1 cellular context compared by ENCODE assay signal in the genomic region with DNA sequence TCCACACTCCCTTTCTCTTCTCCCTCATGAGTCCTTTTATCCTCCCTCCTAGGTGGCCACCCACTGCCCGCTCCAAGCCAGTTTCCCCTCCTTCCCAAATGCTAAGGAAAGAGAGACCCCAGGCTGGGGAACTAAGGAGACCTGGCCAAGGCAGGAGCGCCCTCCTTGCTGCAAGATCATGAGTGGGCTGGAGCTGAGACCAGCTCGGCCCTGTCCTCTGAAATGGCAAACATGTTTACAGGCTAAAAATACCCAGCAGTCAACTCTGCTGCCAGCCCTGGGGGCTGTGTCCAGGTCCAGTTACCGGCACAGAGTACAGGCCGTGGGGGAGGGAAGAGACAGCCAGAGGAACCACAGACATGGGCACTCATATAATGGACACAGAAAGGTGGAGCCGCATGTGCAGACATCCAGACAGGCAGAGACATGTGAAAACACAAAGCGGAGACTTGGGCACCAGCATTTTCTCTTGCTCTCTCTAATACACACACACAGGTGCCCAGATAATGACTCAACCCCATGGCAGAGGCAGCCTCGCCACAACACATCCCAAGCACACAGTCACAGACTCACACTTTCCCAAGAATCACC.
TF ChIP-seq lines count a peak whose summit lies in the region.

No MANE protein-coding gene starts in this region.

TF ChIP-seq in HepG2, 621 proteins besides CTCF, POLR2A, EP300 and RAD21 (continues in another document):
- TF ChIP-seq, protein P1, sequence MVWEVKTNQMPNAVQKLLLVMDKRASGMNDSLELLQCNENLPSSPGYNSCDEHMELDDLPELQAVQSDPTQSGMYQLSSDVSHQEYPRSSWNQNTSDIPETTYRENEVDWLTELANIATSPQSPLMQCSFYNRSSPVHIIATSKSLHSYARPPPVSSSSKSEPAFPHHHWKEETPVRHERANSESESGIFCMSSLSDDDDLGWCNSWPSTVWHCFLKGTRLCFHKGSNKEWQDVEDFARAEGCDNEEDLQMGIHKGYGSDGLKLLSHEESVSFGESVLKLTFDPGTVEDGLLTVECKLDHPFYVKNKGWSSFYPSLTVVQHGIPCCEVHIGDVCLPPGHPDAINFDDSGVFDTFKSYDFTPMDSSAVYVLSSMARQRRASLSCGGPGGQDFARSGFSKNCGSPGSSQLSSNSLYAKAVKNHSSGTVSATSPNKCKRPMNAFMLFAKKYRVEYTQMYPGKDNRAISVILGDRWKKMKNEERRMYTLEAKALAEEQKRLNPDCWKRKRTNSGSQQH (CRISPR knock-in tag; IDR thresholded peaks at IDR 0.05; ENCODE audit: low read depth), result peak; percentile 41; the same call in 1 of the 2 replicates
- TF ChIP-seq, protein P2, sequence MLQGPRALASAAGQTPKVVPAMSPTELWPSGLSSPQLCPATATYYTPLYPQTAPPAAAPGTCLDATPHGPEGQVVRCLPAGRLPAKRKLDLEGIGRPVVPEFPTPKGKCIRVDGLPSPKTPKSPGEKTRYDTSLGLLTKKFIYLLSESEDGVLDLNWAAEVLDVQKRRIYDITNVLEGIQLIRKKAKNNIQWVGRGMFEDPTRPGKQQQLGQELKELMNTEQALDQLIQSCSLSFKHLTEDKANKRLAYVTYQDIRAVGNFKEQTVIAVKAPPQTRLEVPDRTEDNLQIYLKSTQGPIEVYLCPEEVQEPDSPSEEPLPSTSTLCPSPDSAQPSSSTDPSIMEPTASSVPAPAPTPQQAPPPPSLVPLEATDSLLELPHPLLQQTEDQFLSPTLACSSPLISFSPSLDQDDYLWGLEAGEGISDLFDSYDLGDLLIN (CRISPR knock-in tag; IDR thresholded peaks at IDR 0.05; ENCODE audit: borderline replicate concordance), result no peak
- TF ChIP-seq KLF13 (CRISPR knock-in tag; IDR thresholded peaks at IDR 0.05) (no peak), XBP1 (CRISPR knock-in tag; IDR thresholded peaks at IDR 0.05) (no peak), SIX4 (CRISPR knock-in tag; IDR thresholded peaks at IDR 0.05) (peak; percentile 67; the same call in 1 of the 2 replicates), ZNF318 (CRISPR knock-in tag; IDR thresholded peaks at IDR 0.05) (no peak), ZNF792 (CRISPR knock-in tag; IDR thresholded peaks at IDR 0.05) (no peak), ZNF574 (CRISPR knock-in tag; IDR thresholded peaks at IDR 0.05) (no peak), ZNF234 (CRISPR knock-in tag; conservative IDR thresholded peaks at IDR 0.05) (no peak), ZBTB2 (CRISPR knock-in tag; IDR thresholded peaks at IDR 0.05; ENCODE audit: low read depth) (no peak), SALL1 (CRISPR knock-in tag; IDR thresholded peaks at IDR 0.05) (peak; percentile 84), ZEB1 (IDR thresholded peaks at IDR 0.05; ENCODE audit: insufficient replicate concordance, low read depth) (no peak), POLR2G (IDR thresholded peaks at IDR 0.05; ENCODE audit: low read depth, low read length) (peak; percentile 78), TRAFD1 (CRISPR knock-in tag; IDR thresholded peaks at IDR 0.05; ENCODE audit: borderline replicate concordance) (no peak; the same call in 1 of the 2 replicates), FOXC1 (CRISPR knock-in tag; IDR thresholded peaks at IDR 0.05; ENCODE audit: borderline replicate concordance) (no peak), HMG20B (CRISPR knock-in tag; conservative IDR thresholded peaks at IDR 0.05) (0 out of 2 replicates have a peak, but pooled peaks have one; percentile 38), ATF2 (CRISPR knock-in tag; IDR thresholded peaks at IDR 0.05) (peak; percentile 52; the same call in 1 of the 2 replicates), DMTF1 (CRISPR knock-in tag; IDR thresholded peaks at IDR 0.05) (no peak), NFKBIZ (CRISPR knock-in tag; IDR thresholded peaks at IDR 0.05) (no peak)
- TF ChIP-seq, protein P3, sequence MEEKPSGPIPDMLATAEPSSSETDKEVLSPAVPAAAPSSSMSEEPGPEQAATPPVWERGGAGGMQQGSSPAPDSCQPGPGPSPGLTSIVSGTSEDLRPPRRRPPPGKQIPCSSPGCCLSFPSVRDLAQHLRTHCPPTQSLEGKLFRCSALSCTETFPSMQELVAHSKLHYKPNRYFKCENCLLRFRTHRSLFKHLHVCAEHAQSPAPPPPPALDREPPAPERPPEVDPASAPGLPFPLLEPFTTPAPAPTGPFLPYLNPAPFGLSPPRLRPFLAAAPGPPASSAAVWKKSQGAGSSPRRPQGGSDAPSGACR (CRISPR knock-in tag; IDR thresholded peaks at IDR 0.05), result 0 out of 2 replicates have a peak, but pooled peaks have one; percentile 56
- TF ChIP-seq, protein P4, sequence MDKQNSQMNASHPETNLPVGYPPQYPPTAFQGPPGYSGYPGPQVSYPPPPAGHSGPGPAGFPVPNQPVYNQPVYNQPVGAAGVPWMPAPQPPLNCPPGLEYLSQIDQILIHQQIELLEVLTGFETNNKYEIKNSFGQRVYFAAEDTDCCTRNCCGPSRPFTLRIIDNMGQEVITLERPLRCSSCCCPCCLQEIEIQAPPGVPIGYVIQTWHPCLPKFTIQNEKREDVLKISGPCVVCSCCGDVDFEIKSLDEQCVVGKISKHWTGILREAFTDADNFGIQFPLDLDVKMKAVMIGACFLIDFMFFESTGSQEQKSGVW (CRISPR knock-in tag; IDR thresholded peaks at IDR 0.05; ENCODE audit: borderline replicate concordance), result no peak
- TF ChIP-seq, protein P5, sequence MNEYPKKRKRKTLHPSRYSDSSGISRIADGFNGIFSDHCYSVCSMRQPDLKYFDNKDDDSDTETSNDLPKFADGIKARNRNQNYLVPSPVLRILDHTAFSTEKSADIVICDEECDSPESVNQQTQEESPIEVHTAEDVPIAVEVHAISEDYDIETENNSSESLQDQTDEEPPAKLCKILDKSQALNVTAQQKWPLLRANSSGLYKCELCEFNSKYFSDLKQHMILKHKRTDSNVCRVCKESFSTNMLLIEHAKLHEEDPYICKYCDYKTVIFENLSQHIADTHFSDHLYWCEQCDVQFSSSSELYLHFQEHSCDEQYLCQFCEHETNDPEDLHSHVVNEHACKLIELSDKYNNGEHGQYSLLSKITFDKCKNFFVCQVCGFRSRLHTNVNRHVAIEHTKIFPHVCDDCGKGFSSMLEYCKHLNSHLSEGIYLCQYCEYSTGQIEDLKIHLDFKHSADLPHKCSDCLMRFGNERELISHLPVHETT (CRISPR knock-in tag; conservative IDR thresholded peaks at IDR 0.05), result peak; percentile 57; the same call in 1 of the 2 replicates
